24 cellular contexts compared by ENCODE assay signal in the genomic region with DNA sequence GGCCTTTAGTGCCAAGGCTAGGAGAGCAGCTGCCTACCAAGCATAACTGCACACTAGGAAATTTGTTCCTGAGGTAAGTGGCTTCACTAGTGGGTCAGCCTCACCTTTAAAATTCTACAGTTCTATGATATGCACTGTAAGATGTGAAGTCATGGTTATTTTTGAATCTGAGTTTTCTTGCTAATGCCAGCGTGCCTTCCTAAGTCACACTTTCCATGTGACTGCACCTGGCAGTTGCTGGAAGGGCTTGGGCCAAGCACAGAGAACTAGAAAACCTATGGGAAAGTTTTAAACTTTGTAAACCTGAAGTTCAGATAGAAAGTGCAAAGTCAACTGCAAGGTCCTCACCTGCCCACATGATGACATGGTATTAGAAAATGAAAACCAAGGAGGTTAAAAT. TPM values are rescaled to one million over a fixed set of nuclear protein-coding genes. Genes with fewer than 3 reads are reported as not detected.
DNase-seq lines count a peak whose midpoint lies in the region; ATAC-seq and TF ChIP-seq lines count a peak whose summit lies in the region.
"Had no signal": no experiment of that assay in that cellular context is flagged by ENCODE, and none has a peak within 500 bp of the region (broad histone marks: within the 10 kb centered on the region; RNA-seq: fewer than 3 reads in every experiment).

No MANE protein-coding gene starts in this region.

- H3K27ac ChIP-seq in heart left ventricle (no peak overlapping the region), gastrocnemius medialis (peak overlapping the region in 1 of 4 donors; percentile 45)
- H3K27ac ChIP-seq: BLaER1 had no signal

- no peaks in the 10 kb centered on the region for H3K9me3 Mint-ChIP-seq in stimulated activated effector memory CD8-positive, alpha-beta T cell treated with anti-CD3 and anti-CD28 coated beads, Interleukin-12 subunit alpha, Interleukin-12 subunit beta, amount 100 ng/mL, for 72 hours
- H3K9me3 Mint-ChIP-seq in chondrocyte (ENCODE audit: low read depth): no peaks in the 10 kb centered on the region
- H3K9me3 Mint-ChIP-seq: CD4-positive, alpha-beta memory T cell; CD8-positive, alpha-beta memory T cell had no signal

- H3K27me3 Mint-ChIP-seq in chondrocyte (ENCODE audit: low read depth): no peaks in the 10 kb centered on the region

- in situ Hi-C loops in gastrocnemius medialis (cut with MboI; ENCODE audit: low sequenced_read_pairs in 4 of 4): no loop called here

- H3K4me3 ChIP-seq in heart left ventricle: no peak overlapping the region
- no peak overlapping the region for H3K4me3 ChIP-seq in gastrocnemius medialis
- H3K4me3 ChIP-seq: BLaER1, GM12878 had no signal

- H3K36me3 Mint-ChIP-seq in stimulated activated effector memory CD8-positive, alpha-beta T cell treated with anti-CD3 and anti-CD28 coated beads, Interleukin-12 subunit alpha, Interleukin-12 subunit beta, amount 100 ng/mL, for 72 hours: no peaks in the 10 kb centered on the region
- H3K36me3 Mint-ChIP-seq in chondrocyte (ENCODE audit: low read depth): no peaks in the 10 kb centered on the region
- H3K36me3 Mint-ChIP-seq: CD14-positive monocyte; CD4-positive, alpha-beta memory T cell; CD4-positive, CD25-positive, alpha-beta regulatory T cell; CD8-positive, alpha-beta memory T cell had no signal

- H3K4me1 Mint-ChIP-seq in stimulated activated effector memory CD8-positive, alpha-beta T cell treated with anti-CD3 and anti-CD28 coated beads, Interleukin-12 subunit alpha, Interleukin-12 subunit beta, amount 100 ng/mL, for 72 hours: no peaks in the 10 kb centered on the region
- H3K4me1 Mint-ChIP-seq in chondrocyte (ENCODE audit: low read depth): peaks cover 7% of the 10 kb centered on the region
- H3K4me1 Mint-ChIP-seq: CD4-positive, CD25-positive, alpha-beta regulatory T cell had no signal

- WGBS in heart left ventricle, 4 donors: 50 to 75% (median 66%) methylated on average over 1 of the region's 1 CpG

- no peak overlapping the region for H3K4me3 Mint-ChIP-seq in stimulated activated effector memory CD8-positive, alpha-beta T cell treated with anti-CD3 and anti-CD28 coated beads, Interleukin-12 subunit alpha, Interleukin-12 subunit beta, amount 100 ng/mL, for 72 hours
- no peak overlapping the region for H3K4me3 Mint-ChIP-seq in chondrocyte (ENCODE audit: unreplicated experiment)
- H3K4me3 Mint-ChIP-seq: CD14-positive monocyte; CD4-positive, alpha-beta memory T cell; CD4-positive, CD25-positive, alpha-beta regulatory T cell; CD8-positive, alpha-beta memory T cell had no signal

- DNase-seq in left ventricle myocardium superior: no peak
- DNase-seq in heart left ventricle: no peak
- no peak for DNase-seq in gastrocnemius medialis
- no peak for DNase-seq in stimulated activated effector memory CD8-positive, alpha-beta T cell treated with anti-CD3 and anti-CD28 coated beads, Interleukin-12 subunit alpha, Interleukin-12 subunit beta, amount 100 ng/mL, for 72 hours (ENCODE audit: low spot score in 2 of 2)
- no peak for DNase-seq in chondrocyte (ENCODE audit: low spot score)
- DNase-seq: 8988T; ACHN; BE2C; C1 segment of cervical spinal cord; CD4-positive, alpha-beta memory T cell; CD4-positive, CD25-positive, alpha-beta regulatory T cell; CD8-positive, alpha-beta memory T cell; COR-L47; DMS 273 treated with DMSO at 0.1 percent for 48 hours; DMS153; DMS53; DMS79; DND-41; EL; GDM1 had no signal

- intact Hi-C loops in left ventricle myocardium superior (cut with micrococcal nuclease) (no loop called here), heart left ventricle (cut with DNase I) (no loop called here), gastrocnemius medialis (cut with DNase I; ENCODE audit: low total_unique reads) (no loop called here)

- ATAC-seq in left ventricle myocardium superior: peak; percentile 58
- ATAC-seq in heart left ventricle: no peak
- peak; percentile 5 for ATAC-seq in esophagus mucosa
- peak; percentile 62 to 82 for ATAC-seq in gastrocnemius medialis
- no peak for ATAC-seq in stimulated activated effector memory CD8-positive, alpha-beta T cell treated with anti-CD3 and anti-CD28 coated beads, Interleukin-12 subunit alpha, Interleukin-12 subunit beta, amount 100 ng/mL, for 72 hours
- ATAC-seq: GM12878 had no signal

- no peaks in the 10 kb centered on the region for H3K9me3 ChIP-seq in heart left ventricle
- no peaks in the 10 kb centered on the region for H3K9me3 ChIP-seq in gastrocnemius medialis
- H3K9me3 ChIP-seq: BE2C, BLaER1 had no signal

- H3K27ac Mint-ChIP-seq in stimulated activated effector memory CD8-positive, alpha-beta T cell treated with anti-CD3 and anti-CD28 coated beads, Interleukin-12 subunit alpha, Interleukin-12 subunit beta, amount 100 ng/mL, for 72 hours: no peak overlapping the region
- no peak overlapping the region for H3K27ac Mint-ChIP-seq in chondrocyte (ENCODE audit: unreplicated experiment)
- H3K27ac Mint-ChIP-seq: CD14-positive monocyte; CD4-positive, alpha-beta memory T cell; CD4-positive, CD25-positive, alpha-beta regulatory T cell; CD8-positive, alpha-beta memory T cell had no signal

- TF ChIP-seq POLR2A in heart left ventricle (IDR thresholded peaks at IDR 0.05) (no peak), gastrocnemius medialis (IDR thresholded peaks at IDR 0.05) (no peak)

- TF ChIP-seq CTCF in heart left ventricle (IDR thresholded peaks at IDR 0.05): no peak
- TF ChIP-seq CTCF in gastrocnemius medialis (IDR thresholded peaks at IDR 0.05 in 4 of 5, conservative IDR thresholded peaks at IDR 0.05 in 1 of 5): no peak
- TF ChIP-seq CTCF in chondrocyte (IDR thresholded peaks at IDR 0.05): no peak

- H3K4me1 ChIP-seq in heart left ventricle (peaks cover 0 to 8% (median under 1%) of the 10 kb centered on the region in 12 donors), gastrocnemius medialis (peaks cover 7 to 12% of the 10 kb centered on the region in 2 donors)
- H3K4me1 ChIP-seq: BE2C had no signal

- H3K27me3 ChIP-seq in heart left ventricle (peaks cover 0 to 14% (median 0%) of the 10 kb centered on the region in 9 donors), gastrocnemius medialis (no peaks in the 10 kb centered on the region)
- H3K27me3 ChIP-seq: BE2C, BLaER1 had no signal

- no peaks in the 10 kb centered on the region for H3K36me3 ChIP-seq in heart left ventricle
- H3K36me3 ChIP-seq in gastrocnemius medialis: no peaks in the 10 kb centered on the region
- H3K36me3 ChIP-seq: BE2C, BLaER1 had no signal

RNA-seq across cellular contexts. Expression of gene STEAP1B, which starts 42.5 kb away (rescaled TPM):
- total RNA-seq in left ventricle myocardium superior: 0.69 TPM
- 1 to 10 TPM in 1 of 9 donors, under 1 TPM in 6, not detected in 2; 0.26 to 1.7 (median 0.52) TPM for total RNA-seq in heart left ventricle
- under 1 TPM; 0.32 to 0.46 TPM for polyA plus RNA-seq in heart left ventricle
- total RNA-seq in esophagus mucosa: 2.0 TPM
- 1 to 10 TPM in 1 of 4 donors, under 1 TPM in 3; 0.60 to 1.7 (median 0.74) TPM for total RNA-seq in gastrocnemius medialis
- total RNA-seq in chondrocyte: 1.5 to 5.1 TPM (median 4.2 TPM) in 3 replicates
- total RNA-seq: CD4-positive, alpha-beta memory T cell; CD4-positive, CD25-positive, alpha-beta regulatory T cell; GM12878 had no signal
- polyA plus RNA-seq: CD4-positive, alpha-beta memory T cell; CD4-positive, CD25-positive, alpha-beta regulatory T cell; CD8-positive, alpha-beta memory T cell had no signal

Comparison
In these comparisons a context has a peak if more than half of its experiments do, and no peak if none do; other contexts are left out.
1. ATAC-seq: peak in left ventricle myocardium superior (single experiment), esophagus mucosa (single experiment) and gastrocnemius medialis (2 of 2); none in heart left ventricle (0 of 4) and stimulated activated effector memory CD8-positive, alpha-beta T cell treated with anti-CD3 and anti-CD28 coated beads, Interleukin-12 subunit alpha, Interleukin-12 subunit beta, amount 100 ng/mL, for 72 hours (single experiment).